Comparison of ENCODE assay signal across 11 cellular contexts in the genomic region with DNA sequence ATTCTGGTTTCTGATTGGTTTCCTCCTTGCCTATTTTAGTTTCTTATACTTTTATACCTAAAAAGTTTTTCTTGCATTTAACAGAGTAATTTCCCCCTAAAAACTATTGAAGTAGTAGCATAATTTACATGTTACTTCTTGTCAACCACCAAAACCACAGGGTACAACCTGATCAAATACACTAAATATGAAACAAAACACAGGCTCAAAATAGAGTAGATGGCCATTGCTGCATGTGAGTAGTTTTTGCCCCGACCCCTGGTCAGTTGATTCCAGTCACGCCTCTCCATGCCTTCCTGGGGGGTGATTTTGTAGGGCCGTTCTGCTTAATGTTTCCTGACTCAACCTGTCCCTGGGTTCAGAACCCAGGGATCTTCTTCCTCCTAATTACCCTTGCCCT.
A peak's percentile ranks its signal among the peaks of the same experiment; 100 is the strongest.
DNase-seq lines count a peak whose midpoint lies in the region; ATAC-seq and TF ChIP-seq lines count a peak whose summit lies in the region.
"Had no signal": no experiment of that assay in that cellular context is flagged by ENCODE, and none has a peak within 500 bp of the region (broad histone marks: within the 10 kb centered on the region; RNA-seq: fewer than 3 reads in every experiment).

No MANE protein-coding gene starts in this region.

- H3K4me1 ChIP-seq in CD4-positive, alpha-beta memory T cell (ENCODE audit: insufficient read depth, low read length): peaks cover 21% of the 10 kb centered on the region
- H3K4me1 ChIP-seq in Loucy (ENCODE audit: insufficient read depth, low read length, poor library complexity, severe bottlenecking): peaks cover 40% of the 10 kb centered on the region
- H3K4me1 ChIP-seq in right cardiac atrium (ENCODE audit: control insufficient read depth, insufficient read depth, low read length): no peaks in the 10 kb centered on the region

- peaks cover 35 to 38% of the 10 kb centered on the region in 2 donors for H3K36me3 Mint-ChIP-seq in CD4-positive, alpha-beta memory T cell

- no peaks in the 10 kb centered on the region for H3K27me3 ChIP-seq in CD4-positive, alpha-beta memory T cell (ENCODE audit: insufficient read depth, low read length)
- H3K27me3 ChIP-seq in Loucy (ENCODE audit: insufficient read depth, low read length, poor library complexity, severe bottlenecking) (no peaks in the 10 kb centered on the region), right cardiac atrium (ENCODE audit: control insufficient read depth, insufficient read depth) (no peaks in the 10 kb centered on the region)
- H3K27me3 ChIP-seq: ovary had no signal

- H3K4me1 Mint-ChIP-seq in CD4-positive, alpha-beta memory T cell: peaks cover 45 to 61% (median 53%) of the 10 kb centered on the region in 4 donors

- 86% methylated on average over 3 of the region's 3 CpGs for WGBS in right cardiac atrium

- intact Hi-C loops in CD4-positive, alpha-beta memory T cell (cut with micrococcal nuclease): no loop called here
- intact Hi-C loops in right cardiac atrium (cut with DNase I): no loop called here

- H3K79me2 ChIP-seq in Loucy (ENCODE audit: insufficient read depth, low read length): peaks cover 44% of the 10 kb centered on the region

- no peak overlapping the region for H3K4me3 ChIP-seq in CD4-positive, alpha-beta memory T cell (ENCODE audit: low read length in 2 of 2)
- H3K4me3 ChIP-seq in Loucy (ENCODE audit: low read length, poor library complexity, severe bottlenecking) (no peak overlapping the region), right cardiac atrium (ENCODE audit: low read length) (no peak overlapping the region)
- H3K4me3 ChIP-seq: ovary had no signal

- peak overlapping the region in 5 of 8 donors; percentile 13 to 71 (median 32) for H3K4me3 Mint-ChIP-seq in CD4-positive, alpha-beta memory T cell

- no peaks in the 10 kb centered on the region for H3K9me3 ChIP-seq in CD4-positive, alpha-beta memory T cell (ENCODE audit: control insufficient read depth in 1 of 2, low read length in 2 of 2)
- H3K9me3 ChIP-seq in Loucy (ENCODE audit: insufficient read depth, low read depth, low read length) (no peaks in the 10 kb centered on the region), right cardiac atrium (ENCODE audit: control insufficient read depth, low read length) (no peaks in the 10 kb centered on the region)
- H3K9me3 ChIP-seq: ovary had no signal

- peak overlapping the region in 4 of 7 donors; percentile 5 to 72 (median 29) for H3K27ac Mint-ChIP-seq in CD4-positive, alpha-beta memory T cell

- H3K27me3 Mint-ChIP-seq in CD4-positive, alpha-beta memory T cell: no peaks in the 10 kb centered on the region

- TF ChIP-seq CTCF in Loucy (conservative IDR thresholded peaks at IDR 0.05; ENCODE audit: low read length): no peak

- H3K9me2 ChIP-seq in Loucy (replicated peaks; ENCODE audit: low read depth, low read length): no peaks in the 10 kb centered on the region

- peak; percentile 79 for ATAC-seq in GM19452 (IDR thresholded peaks at IDR 0.05; ENCODE audit: unreplicated experiment)
- ATAC-seq in HG02870 (IDR thresholded peaks at IDR 0.05; ENCODE audit: unreplicated experiment): peak; percentile 76
- ATAC-seq in right cardiac atrium: no peak
- ATAC-seq: Panc1 had no signal

- H3K9ac ChIP-seq in Loucy (ENCODE audit: low read depth, low read length, poor library complexity, severe bottlenecking): no peak overlapping the region

- peaks cover 0 to 2% (median 0%) of the 10 kb centered on the region in 8 donors for H3K9me3 Mint-ChIP-seq in CD4-positive, alpha-beta memory T cell

- H3K4me2 ChIP-seq in Loucy (ENCODE audit: low read depth, low read length, poor library complexity, severe bottlenecking): peak overlapping the region; percentile 38

- H3K27ac ChIP-seq in CD4-positive, alpha-beta memory T cell (ENCODE audit: low read depth, low read length): no peak overlapping the region
- H3K27ac ChIP-seq in right cardiac atrium (ENCODE audit: low read length): no peak overlapping the region
- H3K27ac ChIP-seq: ovary had no signal

- POLR2A ChIA-PET in CD4-positive, alpha-beta memory T cell (lab: Charles Lee; ENCODE audit: partially characterized antibody): no interaction called here

- no peak for DNase-seq in CD4-positive, alpha-beta memory T cell
- no peak for DNase-seq in right cardiac atrium
- no peak for DNase-seq in LoVo (ENCODE audit: low spot score)
- DNase-seq in activated CD8-positive, alpha-beta memory T cell treated with anti-CD3 and anti-CD28 coated beads, Interleukin-2, amount 50 U/mL, for 4 hours: no peak
- no peak for DNase-seq in DMS79 (lab: John Stamatoyannopoulos, UW)
- DNase-seq: NCI-H2081 treated with DMSO at 0.1 percent for 48 hours, ovary had no signal

- CTCF ChIA-PET in CD4-positive, alpha-beta memory T cell (lab: Charles Lee; ENCODE audit: partially characterized antibody): no interaction called here

- H3K36me3 ChIP-seq in CD4-positive, alpha-beta memory T cell (ENCODE audit: insufficient read depth, low read length): no peaks in the 10 kb centered on the region
- no peaks in the 10 kb centered on the region; the same call in 1 of the 2 replicates for H3K36me3 ChIP-seq in Loucy (ENCODE audit: insufficient read depth, low read length)
- H3K36me3 ChIP-seq: ovary had no signal

- H4K20me1 ChIP-seq in Loucy (ENCODE audit: insufficient read depth, low read length, poor library complexity, severe bottlenecking): peaks cover 8% of the 10 kb centered on the region

- H3F3A ChIP-seq in Loucy (ENCODE audit: low read depth): no peaks in the 10 kb centered on the region

- no peak overlapping the region for H2AFZ ChIP-seq in Loucy (ENCODE audit: low read length)

Comparison
In these comparisons a context has a peak if more than half of its experiments do, and no peak if none do; other contexts are left out.
1. ATAC-seq: peak in GM19452 (single experiment) and HG02870 (single experiment); none in right cardiac atrium (0 of 2).